Comparison of ENCODE assay signal across 9 cellular contexts in genomic region chr2:5696351-5696740, GRCh38. TPM values are rescaled to one million over a fixed set of nuclear protein-coding genes. Genes with fewer than 3 reads are reported as not detected.
DNase-seq lines count a peak whose midpoint lies in the region; ATAC-seq and TF ChIP-seq lines count a peak whose summit lies in the region.
"Had no signal": no experiment of that assay in that cellular context is flagged by ENCODE, and none has a peak within 500 bp of the region (broad histone marks: within the 10 kb centered on the region; RNA-seq: fewer than 3 reads in every experiment).

No MANE protein-coding gene starts in this region.

- H3K27me3 ChIP-seq in WERI-Rb-1 (ENCODE audit: insufficient read depth, low read depth, severe bottlenecking) (no peaks in the 10 kb centered on the region), iPS-20b (ENCODE audit: insufficient read depth, low read length) (no peaks in the 10 kb centered on the region), thoracic aorta (replicated peaks; ENCODE audit: insufficient read depth) (peaks cover 9% of the 10 kb centered on the region)

- H3K9me3 ChIP-seq in WERI-Rb-1 (ENCODE audit: severe bottlenecking) (no peaks in the 10 kb centered on the region), iPS-20b (ENCODE audit: insufficient read depth, low read depth, low read length) (no peaks in the 10 kb centered on the region), thoracic aorta (no peaks in the 10 kb centered on the region)

- H3K27ac ChIP-seq in WERI-Rb-1: peak overlapping the region; percentile 88
- peak overlapping the region; percentile 40 for H3K27ac ChIP-seq in iPS-20b (ENCODE audit: low read length)
- H3K27ac ChIP-seq in thoracic aorta: no peak overlapping the region

- H3K4me3 ChIP-seq in WERI-Rb-1 (ENCODE audit: low read depth, low read length) (peak overlapping the region; percentile 63), iPS-20b (ENCODE audit: low read length) (peak overlapping the region; percentile 98), thoracic aorta (peak overlapping the region; percentile 42)

- TF ChIP-seq POLR2A in erythroblast (IDR thresholded peaks at IDR 0.05; ENCODE audit: low read length): no peak

- H3K4me1 ChIP-seq in iPS-20b (ENCODE audit: insufficient read depth, low read length) (peaks cover 28% of the 10 kb centered on the region; the same call in 1 of the 2 replicates), thoracic aorta (ENCODE audit: control insufficient read depth in 1 of 2, low read depth in 2 of 2) (peaks cover 7 to 28% of the 10 kb centered on the region in 2 donors)

- DNase-seq in NCI-H345 (lab: John Stamatoyannopoulos, UW) (peak; percentile 66), NCI-H345 treated with DMSO at 0.1 percent for 48 hours (lab: John Stamatoyannopoulos, UW; ENCODE audit: unreplicated experiment) (no peak), WERI-Rb-1 (peak; percentile 38), thoracic aorta (ENCODE audit: low spot score) (no peak), erythroblast (lab: John Stamatoyannopoulos, UW) (no peak)
- DNase-seq in activated CD8-positive, alpha-beta memory T cell treated with anti-CD3 and anti-CD28 coated beads, Interleukin-2, amount 50 U/mL, for 4 hours: no peak
- DNase-seq: HFFc6 had no signal

- H3K9ac ChIP-seq in iPS-20b (ENCODE audit: low read depth, low read length): peak overlapping the region; percentile 72; the same call in 1 of the 2 replicates

- H3K36me3 ChIP-seq in WERI-Rb-1 (peaks cover 62% of the 10 kb centered on the region), iPS-20b (ENCODE audit: insufficient read depth, low read depth, low read length) (peaks cover 17% of the 10 kb centered on the region), thoracic aorta (no peaks in the 10 kb centered on the region)

- ATAC-seq in thoracic aorta (ENCODE audit: insufficient number of reproducible peaks, low FRiP score, low read depth): no peak
- ATAC-seq in HG03432 (IDR thresholded peaks at IDR 0.05; ENCODE audit: unreplicated experiment): no peak

- no peak for TF ChIP-seq CTCF in WERI-Rb-1 (IDR thresholded peaks at IDR 0.05; ENCODE audit: low read depth, low read length)
- TF ChIP-seq CTCF in thoracic aorta (IDR thresholded peaks at IDR 0.05): no peak

RNA-seq across cellular contexts. Expression of gene SOX11, which starts 4.2 kb away (rescaled TPM):
- not detected for total RNA-seq in thoracic aorta
- total RNA-seq: HFFc6 had no signal

Comparison
In these comparisons a context has a peak if more than half of its experiments do, and no peak if none do; other contexts are left out.
1. DNase-seq: peak in NCI-H345 (single experiment) and WERI-Rb-1 (single experiment); none in NCI-H345 treated with DMSO at 0.1 percent for 48 hours (single experiment), thoracic aorta (single experiment), activated CD8-positive, alpha-beta memory T cell treated with anti-CD3 and anti-CD28 coated beads, Interleukin-2, amount 50 U/mL, for 4 hours (single experiment) and erythroblast (0 of 2).
2. H3K27ac ChIP-seq: peak in WERI-Rb-1 (single experiment) and iPS-20b (single experiment); none in thoracic aorta (0 of 2).
3. H3K4me3 ChIP-seq: peak in every context shown above with its lines; median percentile 98 in iPS-20b; 63 in WERI-Rb-1; 42 in thoracic aorta.